Comparison of ENCODE assay signal across 2 cellular contexts in the genomic region with DNA sequence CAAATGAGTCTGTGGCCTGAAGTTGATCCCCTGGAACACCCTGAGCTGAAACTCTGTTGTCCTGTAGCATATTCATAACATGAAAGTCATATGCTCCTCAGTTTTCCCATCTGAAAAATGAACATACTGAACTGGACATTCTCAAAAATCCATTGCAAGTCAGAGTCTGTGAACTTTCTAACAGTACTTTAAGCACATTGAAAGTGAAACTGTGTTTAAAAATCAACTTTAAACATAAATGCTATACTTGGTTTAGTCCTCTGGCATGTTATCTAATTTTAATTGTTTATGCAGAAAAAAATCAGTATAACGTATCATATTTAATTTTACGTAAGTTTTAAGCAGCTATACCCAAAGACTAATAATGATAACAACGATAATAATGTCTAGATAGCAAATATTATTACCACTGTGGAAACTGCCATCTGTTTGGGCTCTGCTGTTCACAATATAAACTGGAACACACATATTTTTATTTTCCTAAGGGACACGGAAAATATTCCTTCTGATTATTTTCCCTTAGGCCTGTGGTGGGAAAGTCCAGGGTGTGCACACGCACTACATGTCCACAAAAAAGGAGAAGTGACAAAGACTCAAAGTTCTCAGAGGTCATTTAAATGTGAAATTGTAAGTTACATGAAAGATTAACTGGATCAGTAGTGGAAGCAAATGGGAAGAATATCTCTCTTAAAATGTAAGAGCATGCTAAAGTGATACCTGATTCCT.
TF ChIP-seq lines count a peak whose summit lies in the region.

No MANE protein-coding gene starts in this region.

TF ChIP-seq in liver, 16 proteins besides CTCF, POLR2A, EP300 and RAD21:
- no peak for TF ChIP-seq RXRA (IDR thresholded peaks at IDR 0.05)
- TF ChIP-seq HNF4G (IDR thresholded peaks at IDR 0.05) = no peak
- TF ChIP-seq, protein P1, sequence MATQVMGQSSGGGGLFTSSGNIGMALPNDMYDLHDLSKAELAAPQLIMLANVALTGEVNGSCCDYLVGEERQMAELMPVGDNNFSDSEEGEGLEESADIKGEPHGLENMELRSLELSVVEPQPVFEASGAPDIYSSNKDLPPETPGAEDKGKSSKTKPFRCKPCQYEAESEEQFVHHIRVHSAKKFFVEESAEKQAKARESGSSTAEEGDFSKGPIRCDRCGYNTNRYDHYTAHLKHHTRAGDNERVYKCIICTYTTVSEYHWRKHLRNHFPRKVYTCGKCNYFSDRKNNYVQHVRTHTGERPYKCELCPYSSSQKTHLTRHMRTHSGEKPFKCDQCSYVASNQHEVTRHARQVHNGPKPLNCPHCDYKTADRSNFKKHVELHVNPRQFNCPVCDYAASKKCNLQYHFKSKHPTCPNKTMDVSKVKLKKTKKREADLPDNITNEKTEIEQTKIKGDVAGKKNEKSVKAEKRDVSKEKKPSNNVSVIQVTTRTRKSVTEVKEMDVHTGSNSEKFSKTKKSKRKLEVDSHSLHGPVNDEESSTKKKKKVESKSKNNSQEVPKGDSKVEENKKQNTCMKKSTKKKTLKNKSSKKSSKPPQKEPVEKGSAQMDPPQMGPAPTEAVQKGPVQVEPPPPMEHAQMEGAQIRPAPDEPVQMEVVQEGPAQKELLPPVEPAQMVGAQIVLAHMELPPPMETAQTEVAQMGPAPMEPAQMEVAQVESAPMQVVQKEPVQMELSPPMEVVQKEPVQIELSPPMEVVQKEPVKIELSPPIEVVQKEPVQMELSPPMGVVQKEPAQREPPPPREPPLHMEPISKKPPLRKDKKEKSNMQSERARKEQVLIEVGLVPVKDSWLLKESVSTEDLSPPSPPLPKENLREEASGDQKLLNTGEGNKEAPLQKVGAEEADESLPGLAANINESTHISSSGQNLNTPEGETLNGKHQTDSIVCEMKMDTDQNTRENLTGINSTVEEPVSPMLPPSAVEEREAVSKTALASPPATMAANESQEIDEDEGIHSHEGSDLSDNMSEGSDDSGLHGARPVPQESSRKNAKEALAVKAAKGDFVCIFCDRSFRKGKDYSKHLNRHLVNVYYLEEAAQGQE (IDR thresholded peaks at IDR 0.05) = peak; percentile 16

TF ChIP-seq in HepG2, 621 proteins besides CTCF, POLR2A, EP300 and RAD21:
- no peak for TF ChIP-seq ZFP62 (CRISPR knock-in tag; IDR thresholded peaks at IDR 0.05)
- TF ChIP-seq, protein P2, sequence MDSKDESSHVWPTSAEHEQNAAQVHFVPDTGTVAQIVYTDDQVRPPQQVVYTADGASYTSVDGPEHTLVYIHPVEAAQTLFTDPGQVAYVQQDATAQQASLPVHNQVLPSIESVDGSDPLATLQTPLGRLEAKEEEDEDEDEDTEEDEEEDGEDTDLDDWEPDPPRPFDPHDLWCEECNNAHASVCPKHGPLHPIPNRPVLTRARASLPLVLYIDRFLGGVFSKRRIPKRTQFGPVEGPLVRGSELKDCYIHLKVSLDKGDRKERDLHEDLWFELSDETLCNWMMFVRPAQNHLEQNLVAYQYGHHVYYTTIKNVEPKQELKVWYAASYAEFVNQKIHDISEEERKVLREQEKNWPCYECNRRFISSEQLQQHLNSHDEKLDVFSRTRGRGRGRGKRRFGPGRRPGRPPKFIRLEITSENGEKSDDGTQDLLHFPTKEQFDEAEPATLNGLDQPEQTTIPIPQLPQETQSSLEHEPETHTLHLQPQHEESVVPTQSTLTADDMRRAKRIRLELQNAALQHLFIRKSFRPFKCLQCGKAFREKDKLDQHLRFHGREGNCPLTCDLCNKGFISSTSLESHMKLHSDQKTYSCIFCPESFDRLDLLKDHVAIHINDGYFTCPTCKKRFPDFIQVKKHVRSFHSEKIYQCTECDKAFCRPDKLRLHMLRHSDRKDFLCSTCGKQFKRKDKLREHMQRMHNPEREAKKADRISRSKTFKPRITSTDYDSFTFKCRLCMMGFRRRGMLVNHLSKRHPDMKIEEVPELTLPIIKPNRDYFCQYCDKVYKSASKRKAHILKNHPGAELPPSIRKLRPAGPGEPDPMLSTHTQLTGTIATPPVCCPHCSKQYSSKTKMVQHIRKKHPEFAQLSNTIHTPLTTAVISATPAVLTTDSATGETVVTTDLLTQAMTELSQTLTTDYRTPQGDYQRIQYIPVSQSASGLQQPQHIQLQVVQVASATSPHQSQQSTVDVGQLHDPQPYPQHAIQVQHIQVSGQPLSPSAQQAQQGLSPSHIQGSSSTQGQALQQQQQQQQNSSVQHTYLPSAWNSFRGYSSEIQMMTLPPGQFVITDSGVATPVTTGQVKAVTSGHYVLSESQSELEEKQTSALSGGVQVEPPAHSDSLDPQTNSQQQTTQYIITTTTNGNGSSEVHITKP (CRISPR knock-in tag; IDR thresholded peaks at IDR 0.05; ENCODE audit: low read depth) = no peak
- no peak for TF ChIP-seq FOXA3 (CRISPR knock-in tag; IDR thresholded peaks at IDR 0.05)
- no peak for TF ChIP-seq GTF3A (CRISPR knock-in tag; conservative IDR thresholded peaks at IDR 0.05)
- no peak for TF ChIP-seq ZNF260 (CRISPR knock-in tag; IDR thresholded peaks at IDR 0.05; ENCODE audit: borderline replicate concordance, low read depth)
- TF ChIP-seq HDAC1 (CRISPR knock-in tag; IDR thresholded peaks at IDR 0.05) = no peak
- TF ChIP-seq HDAC6 (IDR thresholded peaks at IDR 0.05; ENCODE audit: low read depth, low read length) = no peak
- TF ChIP-seq, protein P3, sequence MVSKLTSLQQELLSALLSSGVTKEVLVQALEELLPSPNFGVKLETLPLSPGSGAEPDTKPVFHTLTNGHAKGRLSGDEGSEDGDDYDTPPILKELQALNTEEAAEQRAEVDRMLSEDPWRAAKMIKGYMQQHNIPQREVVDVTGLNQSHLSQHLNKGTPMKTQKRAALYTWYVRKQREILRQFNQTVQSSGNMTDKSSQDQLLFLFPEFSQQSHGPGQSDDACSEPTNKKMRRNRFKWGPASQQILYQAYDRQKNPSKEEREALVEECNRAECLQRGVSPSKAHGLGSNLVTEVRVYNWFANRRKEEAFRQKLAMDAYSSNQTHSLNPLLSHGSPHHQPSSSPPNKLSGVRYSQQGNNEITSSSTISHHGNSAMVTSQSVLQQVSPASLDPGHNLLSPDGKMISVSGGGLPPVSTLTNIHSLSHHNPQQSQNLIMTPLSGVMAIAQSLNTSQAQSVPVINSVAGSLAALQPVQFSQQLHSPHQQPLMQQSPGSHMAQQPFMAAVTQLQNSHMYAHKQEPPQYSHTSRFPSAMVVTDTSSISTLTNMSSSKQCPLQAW (CRISPR knock-in tag; IDR thresholded peaks at IDR 0.05) = no peak
- TF ChIP-seq, protein P4, sequence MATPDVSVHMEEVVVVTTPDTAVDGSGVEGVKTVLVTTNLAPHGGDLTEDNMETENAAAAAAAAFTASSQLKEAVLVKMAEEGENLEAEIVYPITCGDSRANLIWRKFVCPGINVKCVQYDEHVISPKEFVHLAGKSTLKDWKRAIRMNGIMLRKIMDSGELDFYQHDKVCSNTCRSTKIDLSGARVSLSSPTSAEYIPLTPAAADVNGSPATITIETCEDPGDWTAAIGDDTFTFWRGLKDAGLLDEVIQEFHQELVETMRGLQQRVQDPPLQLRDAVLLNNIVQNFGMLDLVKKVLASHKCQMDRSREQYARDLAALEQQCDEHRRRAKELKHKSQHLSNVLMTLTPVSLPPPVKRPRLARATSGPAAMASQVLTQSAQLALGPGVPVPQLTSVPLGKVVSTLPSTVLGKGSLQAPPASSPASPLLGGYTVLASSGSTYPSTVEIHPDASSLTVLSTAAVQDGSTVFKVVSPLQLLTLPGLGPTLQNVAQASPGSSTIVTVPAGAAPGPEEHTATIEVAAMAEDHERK (CRISPR knock-in tag; IDR thresholded peaks at IDR 0.05; ENCODE audit: low read depth) = no peak
- TF ChIP-seq, protein P5, sequence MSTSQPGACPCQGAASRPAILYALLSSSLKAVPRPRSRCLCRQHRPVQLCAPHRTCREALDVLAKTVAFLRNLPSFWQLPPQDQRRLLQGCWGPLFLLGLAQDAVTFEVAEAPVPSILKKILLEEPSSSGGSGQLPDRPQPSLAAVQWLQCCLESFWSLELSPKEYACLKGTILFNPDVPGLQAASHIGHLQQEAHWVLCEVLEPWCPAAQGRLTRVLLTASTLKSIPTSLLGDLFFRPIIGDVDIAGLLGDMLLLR (CRISPR knock-in tag; IDR thresholded peaks at IDR 0.05) = no peak
- TF ChIP-seq, protein P6, sequence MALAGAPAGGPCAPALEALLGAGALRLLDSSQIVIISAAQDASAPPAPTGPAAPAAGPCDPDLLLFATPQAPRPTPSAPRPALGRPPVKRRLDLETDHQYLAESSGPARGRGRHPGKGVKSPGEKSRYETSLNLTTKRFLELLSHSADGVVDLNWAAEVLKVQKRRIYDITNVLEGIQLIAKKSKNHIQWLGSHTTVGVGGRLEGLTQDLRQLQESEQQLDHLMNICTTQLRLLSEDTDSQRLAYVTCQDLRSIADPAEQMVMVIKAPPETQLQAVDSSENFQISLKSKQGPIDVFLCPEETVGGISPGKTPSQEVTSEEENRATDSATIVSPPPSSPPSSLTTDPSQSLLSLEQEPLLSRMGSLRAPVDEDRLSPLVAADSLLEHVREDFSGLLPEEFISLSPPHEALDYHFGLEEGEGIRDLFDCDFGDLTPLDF (CRISPR knock-in tag; IDR thresholded peaks at IDR 0.05) = no peak
- no peak for TF ChIP-seq ZNF782 (CRISPR knock-in tag; IDR thresholded peaks at IDR 0.05; ENCODE audit: borderline replicate concordance)
- no peak for TF ChIP-seq ZNF224 (CRISPR knock-in tag; IDR thresholded peaks at IDR 0.05)
- TF ChIP-seq, protein P7, sequence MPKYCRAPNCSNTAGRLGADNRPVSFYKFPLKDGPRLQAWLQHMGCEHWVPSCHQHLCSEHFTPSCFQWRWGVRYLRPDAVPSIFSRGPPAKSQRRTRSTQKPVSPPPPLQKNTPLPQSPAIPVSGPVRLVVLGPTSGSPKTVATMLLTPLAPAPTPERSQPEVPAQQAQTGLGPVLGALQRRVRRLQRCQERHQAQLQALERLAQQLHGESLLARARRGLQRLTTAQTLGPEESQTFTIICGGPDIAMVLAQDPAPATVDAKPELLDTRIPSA (CRISPR knock-in tag; IDR thresholded peaks at IDR 0.05; ENCODE audit: borderline replicate concordance) = no peak
- TF ChIP-seq ATF7-NPFF (CRISPR knock-in tag; IDR thresholded peaks at IDR 0.05; ENCODE audit: low read depth) = no peak
- TF ChIP-seq, protein P8, sequence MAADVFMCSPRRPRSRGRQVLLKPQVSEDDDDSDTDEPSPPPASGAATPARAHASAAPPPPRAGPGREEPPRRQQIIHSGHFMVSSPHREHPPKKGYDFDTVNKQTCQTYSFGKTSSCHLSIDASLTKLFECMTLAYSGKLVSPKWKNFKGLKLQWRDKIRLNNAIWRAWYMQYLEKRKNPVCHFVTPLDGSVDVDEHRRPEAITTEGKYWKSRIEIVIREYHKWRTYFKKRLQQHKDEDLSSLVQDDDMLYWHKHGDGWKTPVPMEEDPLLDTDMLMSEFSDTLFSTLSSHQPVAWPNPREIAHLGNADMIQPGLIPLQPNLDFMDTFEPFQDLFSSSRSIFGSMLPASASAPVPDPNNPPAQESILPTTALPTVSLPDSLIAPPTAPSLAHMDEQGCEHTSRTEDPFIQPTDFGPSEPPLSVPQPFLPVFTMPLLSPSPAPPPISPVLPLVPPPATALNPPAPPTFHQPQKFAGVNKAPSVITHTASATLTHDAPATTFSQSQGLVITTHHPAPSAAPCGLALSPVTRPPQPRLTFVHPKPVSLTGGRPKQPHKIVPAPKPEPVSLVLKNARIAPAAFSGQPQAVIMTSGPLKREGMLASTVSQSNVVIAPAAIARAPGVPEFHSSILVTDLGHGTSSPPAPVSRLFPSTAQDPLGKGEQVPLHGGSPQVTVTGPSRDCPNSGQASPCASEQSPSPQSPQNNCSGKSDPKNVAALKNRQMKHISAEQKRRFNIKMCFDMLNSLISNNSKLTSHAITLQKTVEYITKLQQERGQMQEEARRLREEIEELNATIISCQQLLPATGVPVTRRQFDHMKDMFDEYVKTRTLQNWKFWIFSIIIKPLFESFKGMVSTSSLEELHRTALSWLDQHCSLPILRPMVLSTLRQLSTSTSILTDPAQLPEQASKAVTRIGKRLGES (CRISPR knock-in tag; IDR thresholded peaks at IDR 0.05; ENCODE audit: borderline replicate concordance) = no peak
- no peak for TF ChIP-seq SIX4 (CRISPR knock-in tag; IDR thresholded peaks at IDR 0.05)
- no peak for TF ChIP-seq TCF7 (IDR thresholded peaks at IDR 0.05; ENCODE audit: low read depth)
TF ChIP-seq in HepG2: peak in this region for 0.
